ENCODE assay signal across 20 cellular contexts in genomic region chr15:45654749-45655148, GRCh38. TPM values are rescaled to one million over a fixed set of nuclear protein-coding genes. Genes with fewer than 3 reads are reported as not detected.
DNase-seq lines count a peak whose midpoint lies in the region; ATAC-seq and TF ChIP-seq lines count a peak whose summit lies in the region.
"Had no signal": no experiment of that assay in that cellular context is flagged by ENCODE, and none has a peak within 500 bp of the region (broad histone marks: within the 10 kb centered on the region; RNA-seq: fewer than 3 reads in every experiment).

No MANE protein-coding gene starts in this region.

- no peaks in the 10 kb centered on the region for H3K27me3 Mint-ChIP-seq in CD14-positive monocyte (ENCODE audit: low read depth in 3 of 3)
- peaks cover 7% of the 10 kb centered on the region for H3K27me3 Mint-ChIP-seq in nephron progenitor cell (ENCODE audit: low read depth, poor library complexity)
- no peaks in the 10 kb centered on the region for H3K27me3 Mint-ChIP-seq in stimulated activated naive CD8-positive, alpha-beta T cell treated with anti-CD3 and anti-CD28 coated beads, Interleukin-15, amount 100 ng/mL, for 72 hours

- H3K4me1 Mint-ChIP-seq in CD14-positive monocyte (peaks cover 64% of the 10 kb centered on the region), nephron progenitor cell (peaks cover 16% of the 10 kb centered on the region)
- H3K4me1 Mint-ChIP-seq in stimulated activated naive CD8-positive, alpha-beta T cell treated with anti-CD3 and anti-CD28 coated beads, Interleukin-15, amount 100 ng/mL, for 72 hours = peaks cover 46% of the 10 kb centered on the region

- H3K36me3 ChIP-seq in adipocyte (ENCODE audit: control insufficient read depth, insufficient read depth, low read length, severe bottlenecking) = peaks cover 7% of the 10 kb centered on the region
- no peaks in the 10 kb centered on the region for H3K36me3 ChIP-seq in transverse colon
- H3K36me3 ChIP-seq: BLaER1 had no signal

- peaks cover 23 to 38% of the 10 kb centered on the region in 2 donors for H3K36me3 Mint-ChIP-seq in CD14-positive monocyte
- H3K36me3 Mint-ChIP-seq in nephron progenitor cell (ENCODE audit: low read depth) = no peaks in the 10 kb centered on the region

- peak overlapping the region in 1 of 2 donors; percentile 66 for H3K4me3 Mint-ChIP-seq in CD14-positive monocyte
- H3K4me3 Mint-ChIP-seq in nephron progenitor cell = no peak overlapping the region
- no peak overlapping the region for H3K4me3 Mint-ChIP-seq in stimulated activated naive CD8-positive, alpha-beta T cell treated with anti-CD3 and anti-CD28 coated beads, Interleukin-15, amount 100 ng/mL, for 72 hours
- H3K4me3 Mint-ChIP-seq: CD8-positive, alpha-beta T cell had no signal

- H3K4me1 ChIP-seq in adipocyte (ENCODE audit: control insufficient read depth, insufficient read depth, low read length) (peaks cover 24% of the 10 kb centered on the region), transverse colon (peaks cover 47 to 89% (median 73%) of the 10 kb centered on the region in 4 donors)
- H3K4me1 ChIP-seq: BLaER1 had no signal

- no peak for TF ChIP-seq CTCF in CD14-positive monocyte (IDR thresholded peaks at IDR 0.05)
- no peak for TF ChIP-seq CTCF in nephron progenitor cell (IDR thresholded peaks at IDR 0.05)
- no peak for TF ChIP-seq CTCF in transverse colon (IDR thresholded peaks at IDR 0.05)

- TF ChIP-seq EP300 in transverse colon (IDR thresholded peaks at IDR 0.05; ENCODE audit: low read depth) = no peak

- peak overlapping the region; percentile 75 to 82 (median 78) for H3K27ac ChIP-seq in transverse colon
- H3K27ac ChIP-seq: BLaER1 had no signal

- H3K27me3 ChIP-seq in adipocyte (replicated peaks; ENCODE audit: control insufficient read depth, insufficient read depth, low read length) = no peaks in the 10 kb centered on the region
- H3K27me3 ChIP-seq in transverse colon = no peaks in the 10 kb centered on the region
- H3K27me3 ChIP-seq: BLaER1, Peyer's patch had no signal

- no peak for DNase-seq in CD14-positive monocyte (ENCODE audit: low spot score)
- no peak for DNase-seq in adipocyte (ENCODE audit: low read depth)
- DNase-seq in nephron progenitor cell = no peak
- DNase-seq in transverse colon = no peak
- no peak for DNase-seq in NCI-H146 (lab: John Stamatoyannopoulos, UW)
- no peak for DNase-seq in stimulated activated naive CD8-positive, alpha-beta T cell treated with anti-CD3 and anti-CD28 coated beads, Interleukin-15, amount 100 ng/mL, for 72 hours
- DNase-seq: CD8-positive, alpha-beta T cell; H7; KBM-7; MM.1S; NCI-H1048; NCI-H1417 treated with DMSO at 0.1 percent for 48 hours; NCI-H2029; NCI-H226; NCI-H510A treated with DMSO at 0.1 percent for 48 hours; NCI-H748 treated with DMSO at 0.1 percent for 48 hours had no signal

- H3K27ac Mint-ChIP-seq in CD14-positive monocyte (peak overlapping the region; percentile 76 to 93 (median 91)), nephron progenitor cell (peak overlapping the region; percentile 31)
- H3K27ac Mint-ChIP-seq in stimulated activated naive CD8-positive, alpha-beta T cell treated with anti-CD3 and anti-CD28 coated beads, Interleukin-15, amount 100 ng/mL, for 72 hours = no peak overlapping the region
- H3K27ac Mint-ChIP-seq: CD8-positive, alpha-beta T cell had no signal

- TF ChIP-seq POLR2A in transverse colon (IDR thresholded peaks at IDR 0.05) = no peak

- no peaks in the 10 kb centered on the region for H3K9me3 ChIP-seq in adipocyte (ENCODE audit: control insufficient read depth, low read length)
- H3K9me3 ChIP-seq in transverse colon = no peaks in the 10 kb centered on the region
- H3K9me3 ChIP-seq: Peyer's patch had no signal

- in situ Hi-C loops in transverse colon (cut with MboI; ENCODE audit: low pct_ligation_motif_present in 1 of 4, low pct_unique_long_range_greater_than_20kb in 1 of 4, low sequenced_read_pairs in 3 of 4) = no loop called here

- peak overlapping the region; percentile 42 for H3K9ac ChIP-seq in adipocyte (ENCODE audit: low read length)
- H3K9ac ChIP-seq: BLaER1 had no signal

- H3K9me3 Mint-ChIP-seq in CD14-positive monocyte (peaks cover 0 to 7% (median 4%) of the 10 kb centered on the region in 7 donors), nephron progenitor cell (peaks cover 4% of the 10 kb centered on the region)
- peaks cover 0 to 6% of the 10 kb centered on the region in 2 donors for H3K9me3 Mint-ChIP-seq in stimulated activated naive CD8-positive, alpha-beta T cell treated with anti-CD3 and anti-CD28 coated beads, Interleukin-15, amount 100 ng/mL, for 72 hours
- H3K9me3 Mint-ChIP-seq: CD8-positive, alpha-beta T cell had no signal

- 85 to 100% methylated on average over 3 to 6 of the region's 6 CpGs for WGBS in transverse colon (ENCODE audit: low coverage in 1 of 2), 2 donors

- no peak overlapping the region for H3K4me3 ChIP-seq in adipocyte (ENCODE audit: low read length)
- H3K4me3 ChIP-seq in transverse colon = no peak overlapping the region
- H3K4me3 ChIP-seq: BLaER1, Peyer's patch had no signal

- ATAC-seq in HG03354 (IDR thresholded peaks at IDR 0.05; ENCODE audit: poor library complexity, severe bottlenecking, unreplicated experiment) = no peak
- ATAC-seq in stimulated activated naive CD8-positive, alpha-beta T cell treated with anti-CD3 and anti-CD28 coated beads, Interleukin-15, amount 100 ng/mL, for 72 hours = no peak
- ATAC-seq: CD8-positive, alpha-beta T cell; HepG2 had no signal

- intact Hi-C loops in CD14-positive monocyte (cut with micrococcal nuclease) (no loop called here), transverse colon (cut with DNase I; ENCODE audit: low total_unique reads) (no loop called here)

RNA-seq across cellular contexts. Expression of gene SQOR, which starts 19.9 kb away (rescaled TPM):
- polyA plus RNA-seq in CD14-positive monocyte = 100 to 1,000 TPM; 232 to 292 TPM
- total RNA-seq in transverse colon = 100 to 1,000 TPM; 106 to 377 (median 281) TPM

Comparison
In these comparisons a context has a peak if more than half of its experiments do, and no peak if none do; other contexts are left out.
1. H3K27ac Mint-ChIP-seq: peak in CD14-positive monocyte (7 of 7) and nephron progenitor cell (single experiment); none in stimulated activated naive CD8-positive, alpha-beta T cell treated with anti-CD3 and anti-CD28 coated beads, Interleukin-15, amount 100 ng/mL, for 72 hours (0 of 2).